In the genomic region with DNA sequence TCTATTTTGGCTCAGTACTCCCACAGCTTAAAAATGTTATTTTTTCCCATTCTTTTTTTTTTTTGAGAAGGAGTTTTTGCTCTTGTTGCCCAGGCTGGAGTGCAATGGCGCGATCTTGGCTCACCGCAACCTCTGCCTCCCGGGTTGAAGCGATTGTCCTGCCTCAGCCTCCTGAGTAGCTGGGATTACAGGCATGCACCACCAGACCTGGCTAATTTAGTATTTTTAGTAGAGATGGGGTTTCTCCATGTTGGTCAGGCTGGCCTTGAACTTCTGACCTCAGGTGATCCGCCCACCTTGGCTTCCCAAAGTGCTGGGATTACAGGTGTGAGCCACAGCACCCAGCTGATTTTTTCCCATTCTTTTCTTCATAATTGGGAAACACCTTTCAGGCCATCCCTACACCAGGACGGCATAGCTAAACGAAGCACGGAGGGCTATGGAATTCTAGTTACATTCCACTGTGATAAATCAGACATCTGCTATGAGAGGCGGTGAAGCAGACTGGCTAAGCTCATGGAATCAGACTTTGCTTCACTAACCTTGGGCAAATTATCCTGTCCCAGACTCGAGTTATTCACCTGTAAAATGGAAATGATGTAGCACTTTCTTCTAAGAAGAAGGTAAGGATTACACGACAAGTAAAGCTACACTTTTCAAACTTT, we compare ENCODE assay signal across 8 cellular contexts.
A peak's percentile ranks its signal among the peaks of the same experiment; 100 is the strongest.
DNase-seq lines count a peak whose midpoint lies in the region; ATAC-seq and TF ChIP-seq lines count a peak whose summit lies in the region.
"Not testable (repeated sequence)": the region's sequence is repeated elsewhere in the genome, so short reads cannot be mapped to it uniquely, and the experiment has no call there.

No MANE protein-coding gene starts in this region.

- not testable (repeated sequence) for H3K36me3 ChIP-seq in fibroblast of lung (ENCODE audit: control insufficient read depth, insufficient read depth, low read length)

- H3K9me3 ChIP-seq in fibroblast of lung (ENCODE audit: control insufficient read depth, insufficient read depth, low read depth, low read length) = not testable (repeated sequence)

- H3K27ac ChIP-seq in RWPE1 = peak overlapping the region; percentile 56
- H3K27ac ChIP-seq in fibroblast of lung (ENCODE audit: insufficient read depth, low read length) = not testable (repeated sequence)

- not testable (repeated sequence) for H3K4me3 ChIP-seq in astrocyte of the cerebellum (ENCODE audit: low read depth, low read length); fibroblast of lung (replicated peaks in 1 of 4; ENCODE audit: control extremely low read depth in 1 of 4, insufficient read depth in 1 of 4, low read depth in 3 of 4, low read length in 4 of 4)

- peak; percentile 93 for ATAC-seq in omental fat pad (ENCODE audit: low FRiP score)

- H3K4me1 ChIP-seq in fibroblast of lung (ENCODE audit: control insufficient read depth, extremely low read depth, insufficient read depth, low read length) = not testable (repeated sequence)

- CTCF ChIA-PET in RWPE1 (lab: Yijun Ruan, JAX) = interaction anchor here (0.6 kb wide), 3 partner anchors 14 to 122 kb away, joined by 3 read pairs; no protein-coding TSS in a partner anchor

- H4K20me1 ChIP-seq in fibroblast of lung (ENCODE audit: control insufficient read depth, extremely low read depth, insufficient read depth, low read length) = not testable (repeated sequence)

- not testable (repeated sequence) for TF ChIP-seq CTCF in RWPE1 (conservative IDR thresholded peaks at IDR 0.05; ENCODE audit: low read depth); astrocyte of the cerebellum (IDR thresholded peaks at IDR 0.05; ENCODE audit: low read depth, low read length, missing control alignments); fibroblast of lung (conservative IDR thresholded peaks at IDR 0.05 in 1 of 2, IDR thresholded peaks at IDR 0.05 in 1 of 2; ENCODE audit: low read depth in 1 of 2, low read length in 2 of 2); omental fat pad (IDR thresholded peaks at IDR 0.05)

- POLR2A ChIA-PET in RWPE1 (lab: Yijun Ruan, JAX; ENCODE audit: low non-redundant PET) = not testable (repeated sequence)

- H3K27me3 ChIP-seq in fibroblast of lung (ENCODE audit: control insufficient read depth, insufficient read depth, low read length) = not testable (repeated sequence)

- H3K79me2 ChIP-seq in fibroblast of lung (ENCODE audit: control insufficient read depth, insufficient read depth, low read length) = not testable (repeated sequence)

- H3K4me2 ChIP-seq in fibroblast of lung (ENCODE audit: extremely low read depth, insufficient read depth, low read length) = not testable (repeated sequence)

- not testable (repeated sequence) for H2AFZ ChIP-seq in fibroblast of lung (ENCODE audit: low read length)

- DNase-seq in A172 (ENCODE audit: low spot score) (peak; percentile 82), ELR (ENCODE audit: low read depth) (peak; percentile 85), HT1080 (ENCODE audit: low read depth) (peak; percentile 76), RWPE1 (ENCODE audit: low spot score) (peak; percentile 90), astrocyte of the cerebellum (ENCODE audit: low read depth) (peak; percentile 60), fibroblast of lung (ENCODE audit: low read depth in 2 of 2) (peak; percentile 26 to 88), iPS-NIHi7 (ENCODE audit: extremely low spot score) (peak; percentile 27)
- not testable (repeated sequence) for DNase-seq in omental fat pad (ENCODE audit: low spot score)

- in situ Hi-C loops in astrocyte of the cerebellum (cut with HindIII; ENCODE audit: low sequenced_read_pairs) = not testable (repeated sequence)

- H3K9ac ChIP-seq in fibroblast of lung (ENCODE audit: insufficient read depth, low read length) = not testable (repeated sequence)
